ENCODE assay signal across 30 cellular contexts in genomic region chr1:241061062-241061461, GRCh38.
"Had no signal": no experiment of that assay in that cellular context is flagged by ENCODE, and none has a peak within 500 bp of the region (broad histone marks: within the 10 kb centered on the region; RNA-seq: fewer than 3 reads in every experiment).

No MANE protein-coding gene starts in this region.

- H3K27me3 Mint-ChIP-seq: naive thymus-derived CD8-positive, alpha-beta T cell; progenitor cell of endocrine pancreas; stimulated activated memory B cell treated with anti-CD40 and anti-IgM and Interleukin-4, amounts not matched to agents 10 μg/mL and 1 μg/mL and 100 μg/mL, for 72 hours; stimulated activated naive CD8-positive, alpha-beta T cell treated with anti-CD3 and anti-CD28 coated beads, Interleukin-15, amount 100 ng/mL, for 72 hours; type B pancreatic cell had no signal

- H3K4me2 ChIP-seq: smooth muscle cell had no signal

- H3K36me3 Mint-ChIP-seq: immature natural killer cell; naive thymus-derived CD8-positive, alpha-beta T cell; stimulated activated memory B cell treated with anti-CD40 and anti-IgM and Interleukin-4, amounts not matched to agents 10 μg/mL and 1 μg/mL and 100 μg/mL, for 72 hours; type B pancreatic cell had no signal

- H3K36me3 ChIP-seq: left lung, lower lobe of right lung, neutrophil, ovary, right atrium auricular region, right lobe of liver, tibial nerve, uterus had no signal

- ATAC-seq: left colon; left lung; lower lobe of right lung; naive thymus-derived CD8-positive, alpha-beta T cell; right lobe of liver; stimulated activated memory B cell treated with anti-CD40 and anti-IgM and Interleukin-4, amounts not matched to agents 10 μg/mL and 1 μg/mL and 100 μg/mL, for 72 hours; stimulated activated naive CD8-positive, alpha-beta T cell treated with anti-CD3 and anti-CD28 coated beads, Interleukin-15, amount 100 ng/mL, for 72 hours had no signal

- H3K27ac ChIP-seq: left lung, lower lobe of right lung, neutrophil, ovary, right atrium auricular region, right lobe of liver, tibial nerve, uterus had no signal

- H3K4me3 Mint-ChIP-seq: immature natural killer cell; naive thymus-derived CD8-positive, alpha-beta T cell; nephron; neural crest cell; stimulated activated memory B cell treated with anti-CD40 and anti-IgM and Interleukin-4, amounts not matched to agents 10 μg/mL and 1 μg/mL and 100 μg/mL, for 72 hours; stimulated activated naive CD8-positive, alpha-beta T cell treated with anti-CD3 and anti-CD28 coated beads, Interleukin-15, amount 100 ng/mL, for 72 hours; type B pancreatic cell had no signal

- H3K27me3 ChIP-seq: left lung, neutrophil, ovary, right atrium auricular region, right lobe of liver, tibial nerve, uterus had no signal

- H3K27ac Mint-ChIP-seq: immature natural killer cell; naive thymus-derived CD8-positive, alpha-beta T cell; nephron; progenitor cell of endocrine pancreas; stimulated activated memory B cell treated with anti-CD40 and anti-IgM and Interleukin-4, amounts not matched to agents 10 μg/mL and 1 μg/mL and 100 μg/mL, for 72 hours; stimulated activated naive CD8-positive, alpha-beta T cell treated with anti-CD3 and anti-CD28 coated beads, Interleukin-15, amount 100 ng/mL, for 72 hours; type B pancreatic cell had no signal

- H3K4me1 ChIP-seq: left lung, lower lobe of right lung, right atrium auricular region, right lobe of liver, tibial nerve, uterus had no signal

- DNase-seq: hypothalamus; immature natural killer cell; kidney; left colon; left lung; lower lobe of right lung; mammary epithelial cell; mesenchymal stem cell; naive thymus-derived CD8-positive, alpha-beta T cell; occipital lobe; ovary; right lobe of liver; stimulated activated CD4-positive, alpha-beta T cell treated with anti-CD3 and anti-CD28 coated beads, Interleukin-1b, Interleukin-23, amount 100 ng/mL, for 48 hours; stimulated activated CD4-positive, alpha-beta T cell treated with anti-CD3 and anti-CD28 coated beads, Interleukin-2, amount 100 ng/mL, for 48 hours; stimulated activated CD4-positive, alpha-beta T cell treated with anti-CD3 and anti-CD28 coated beads, Interleukin-4, amount 100 ng/mL, for 4 hours; stimulated activated CD8-positive, alpha-beta memory T cell treated with anti-CD3 and anti-CD28 coated beads, Interleukin-4, amount 100 ng/mL, for 48 hours; stimulated activated naive CD4-positive, alpha-beta T cell treated with Interleukin-2 at 50 U/mL for 16 hours; stimulated activated naive CD8-positive, alpha-beta T cell treated with anti-CD3 and anti-CD28 coated beads, Interleukin-15, amount 100 ng/mL, for 72 hours; substantia nigra; uterus had no signal

- H3K9me3 ChIP-seq: lower lobe of right lung, neutrophil, ovary, right atrium auricular region, right lobe of liver, tibial nerve, uterus had no signal

- H3K4me1 Mint-ChIP-seq: immature natural killer cell; naive thymus-derived CD8-positive, alpha-beta T cell; nephron; neural crest cell; stimulated activated memory B cell treated with anti-CD40 and anti-IgM and Interleukin-4, amounts not matched to agents 10 μg/mL and 1 μg/mL and 100 μg/mL, for 72 hours; stimulated activated naive CD8-positive, alpha-beta T cell treated with anti-CD3 and anti-CD28 coated beads, Interleukin-15, amount 100 ng/mL, for 72 hours had no signal

- FAIRE-seq: islet of Langerhans, kidney had no signal

- H3K4me3 ChIP-seq: left lung, lower lobe of right lung, ovary, right atrium auricular region, right lobe of liver, smooth muscle cell, tibial nerve, uterus had no signal

- H3K9me3 Mint-ChIP-seq: nephron; neural crest cell; stimulated activated naive CD8-positive, alpha-beta T cell treated with anti-CD3 and anti-CD28 coated beads, Interleukin-15, amount 100 ng/mL, for 72 hours; type B pancreatic cell had no signal
